ENCODE assay signal across 19 cellular contexts in the genomic region with DNA sequence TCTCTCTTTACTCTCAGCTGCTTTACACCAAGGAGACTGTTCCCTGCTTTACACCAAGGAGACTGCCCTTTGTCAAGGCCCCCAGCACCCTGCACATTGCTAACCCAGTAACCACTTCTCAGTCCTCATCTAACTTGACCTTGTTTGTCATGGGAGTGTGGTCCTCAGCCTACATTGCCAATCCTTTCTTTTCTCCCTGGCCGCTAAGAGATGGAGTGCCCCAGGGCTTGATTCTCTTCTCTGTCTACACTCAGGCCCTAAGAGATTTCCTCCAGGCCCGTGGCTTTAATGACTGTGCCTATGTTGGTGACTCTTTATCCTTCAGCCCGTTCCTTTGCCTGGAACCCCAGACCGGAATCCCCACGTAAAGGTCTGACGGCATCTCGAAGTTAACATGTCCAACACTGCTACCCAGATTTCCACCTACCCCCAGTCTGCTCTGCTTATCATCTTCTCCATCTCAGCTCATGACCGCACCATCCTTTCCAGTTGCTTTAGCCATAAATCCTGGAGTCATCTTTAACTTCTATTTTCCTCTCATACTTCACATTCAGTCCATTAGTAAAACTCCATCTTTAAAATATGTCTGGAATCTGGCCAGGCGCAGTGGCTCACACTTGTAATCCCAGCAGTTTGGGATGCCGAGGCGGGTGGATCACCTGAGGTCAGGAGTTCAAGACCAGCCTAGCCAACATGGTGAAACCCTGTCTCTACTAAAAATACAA. TPM values are rescaled to one million over a fixed set of nuclear protein-coding genes. Genes with fewer than 3 reads are reported as not detected.
DNase-seq lines count a peak whose midpoint lies in the region; ATAC-seq, FAIRE-seq and TF ChIP-seq lines count a peak whose summit lies in the region.
"Had no signal": no experiment of that assay in that cellular context is flagged by ENCODE, and none has a peak within 500 bp of the region (broad histone marks: within the 10 kb centered on the region; RNA-seq: fewer than 3 reads in every experiment).

No MANE protein-coding gene starts in this region.

- TF ChIP-seq EP300 in A549 (IDR thresholded peaks at IDR 0.05) (no peak), K562 (IDR thresholded peaks at IDR 0.05; ENCODE audit: low read length) (no peak)

- H4K8ac ChIP-seq in H9 (replicated peaks; ENCODE audit: insufficient read length, low read depth, low read length), result no peak overlapping the region

- H3K27ac ChIP-seq in A549 (no peak overlapping the region), H9 (ENCODE audit: insufficient read length, low read depth, low read length) (no peak overlapping the region), K562 (ENCODE audit: extremely low read depth, low read depth, low read length) (no peak overlapping the region), mesodermal cell (ENCODE audit: low read depth, low read length, severe bottlenecking) (peak overlapping the region; percentile 41), upper lobe of right lung (no peak overlapping the region)
- H3K27ac ChIP-seq: epithelial cell of prostate, parathyroid adenoma had no signal

- H3K9ac ChIP-seq in H9 (ENCODE audit: extremely low read depth, insufficient read length, low read length) (no peak overlapping the region), K562 (ENCODE audit: insufficient read depth in 1 of 2, low read depth in 2 of 2, low read length in 2 of 2) (no peak overlapping the region; a peak in 1 of 4 replicates)
- H3K9ac ChIP-seq: parathyroid adenoma had no signal

- H2BK20ac ChIP-seq in H9 (ENCODE audit: low read depth, low read length, poor library complexity, severe bottlenecking), result no peak overlapping the region

- intact Hi-C loops in K562 (cut with micrococcal nuclease), result no loop called here
- intact Hi-C loops in posterior vena cava (cut with DNase I), result loop anchor here in 1 of 2 donors (5.0 kb wide), 1 partner anchor 52 kb away; no protein-coding TSS in a partner anchor
- intact Hi-C loops in upper lobe of right lung (cut with DNase I), result loop anchor here (10.0 kb wide), 1 partner anchor 81 kb away; no protein-coding TSS in a partner anchor

- no peaks in the 10 kb centered on the region for H3K9me1 ChIP-seq in K562 (ENCODE audit: control insufficient read depth, insufficient read depth, low read length)

- in situ Hi-C loops in K562 (cut with MboI), result no loop called here

- no peak overlapping the region for H2BK12ac ChIP-seq in H9 (ENCODE audit: insufficient read length, low read depth, low read length)

- H2BK5ac ChIP-seq in H9 (ENCODE audit: insufficient read length, low read length), result no peak overlapping the region

- H3K36me3 ChIP-seq in K562 (ENCODE audit: control insufficient read depth, insufficient read depth, low read length), result peaks cover 6% of the 10 kb centered on the region; the same call in 1 of the 3 replicates
- H3K36me3 ChIP-seq in mesodermal cell (ENCODE audit: control insufficient read depth, insufficient read depth, low read length), result peaks cover 20% of the 10 kb centered on the region
- peaks cover 17% of the 10 kb centered on the region for H3K36me3 ChIP-seq in upper lobe of right lung

- no peak overlapping the region; the same call in 1 of the 2 replicates for H3K14ac ChIP-seq in H9 (ENCODE audit: insufficient read depth, low read length)

- H3K9me3 ChIP-seq in A549 (no peaks in the 10 kb centered on the region), H9 (ENCODE audit: control insufficient read depth, low read depth, low read length) (no peaks in the 10 kb centered on the region), K562 (replicated peaks; ENCODE audit: control insufficient read depth, insufficient read depth, low read depth, low read length) (no peaks in the 10 kb centered on the region), mesodermal cell (ENCODE audit: control insufficient read depth, low read length) (no peaks in the 10 kb centered on the region), upper lobe of right lung (no peaks in the 10 kb centered on the region)
- H3K9me3 ChIP-seq: mucosa of descending colon had no signal

- no peak for FAIRE-seq in A549 (lab: Jason Lieb, UNC)
- peak; percentile 19 for FAIRE-seq in K562 (lab: Jason Lieb, UNC)

- H3K4ac ChIP-seq in H9 (ENCODE audit: low read depth, low read length), result no peak overlapping the region

- H3K4me2 ChIP-seq in A549 (no peak overlapping the region), H9 (ENCODE audit: insufficient read depth, insufficient read length, low read length) (no peak overlapping the region), K562 (ENCODE audit: insufficient read depth, low read length) (no peak overlapping the region)

- H3K23ac ChIP-seq in H9 (ENCODE audit: insufficient read length, low read depth, low read length), result no peak overlapping the region

- no peak overlapping the region for H3K18ac ChIP-seq in H9 (ENCODE audit: insufficient read length, low read depth, low read length)

- H3K4me3 Mint-ChIP-seq in H9, result no peak overlapping the region
- H3K4me3 Mint-ChIP-seq: activated CD4-positive, alpha-beta T cell treated with anti-CD3 and anti-CD28 coated beads, Interleukin-2, amount 10 ng/mL, durations not matched to agents 7 days and 5 days; activated T-cell treated with anti-CD3 and anti-CD28 coated beads, Interleukin-2, amount 50 U/mL, for 4 hours had no signal

- POLR2A ChIA-PET in A549 (lab: Yijun Ruan, JAX), result interaction anchor here (0.7 kb wide), 1 partner anchor 210 kb away, joined by 3 read pairs; the partner anchor contains the start of gene KHDC4
- POLR2A ChIA-PET in K562 (lab: Yijun Ruan, JAX), result interaction anchor here (0.6 to 1.4 kb wide), 6 partner anchors 11 to 191 kb away, joined by 3 to 4 read pairs (median 3); partner anchors contain the start of gene PMF1

- H3K27me3 Mint-ChIP-seq in H9 (ENCODE audit: low read depth), result no peaks in the 10 kb centered on the region; the same call in 1 of the 2 replicates
- H3K27me3 Mint-ChIP-seq: activated CD4-positive, alpha-beta T cell treated with anti-CD3 and anti-CD28 coated beads, Interleukin-2, amount 10 ng/mL, durations not matched to agents 7 days and 5 days had no signal

- WGBS in A549 (ENCODE audit: missing lambda C conversion rate), result 77% methylated on average over 11 of the region's 11 CpGs
- WGBS in H9 (ENCODE audit: extremely low coverage, insufficient read length, low lambda C conversion rate), result no CpG with 5 or more reads among the region's 11 CpGs
- WGBS in K562 (ENCODE audit: insufficient coverage, low coverage, missing lambda C conversion rate), result 28% methylated on average over 11 of the region's 11 CpGs
- 88 to 96% methylated on average over 10 to 11 of the region's 11 CpGs for WGBS in mesodermal cell (ENCODE audit: insufficient coverage in 2 of 2), 2 experiments

- DNase-seq in A549 (ENCODE audit: low read depth in 1 of 2, low spot score in 1 of 2) (no peak), H9 (no peak), K562 (ENCODE audit: extremely low read depth in 1 of 4, low spot score in 3 of 4) (no peak), epidermal melanocyte (ENCODE audit: insufficient read length, low spot score) (no peak), posterior vena cava (ENCODE audit: low spot score) (no peak), upper lobe of right lung (no peak)
- DNase-seq in activated CD8-positive, alpha-beta memory T cell treated with anti-CD3 and anti-CD28 coated beads, Interleukin-2, amount 50 U/mL, for 4 hours, result no peak
- DNase-seq: activated CD4-positive, alpha-beta T cell treated with anti-CD3 and anti-CD28 coated beads, Interleukin-2, amount 10 ng/mL, durations not matched to agents 7 days and 5 days; activated T-cell treated with anti-CD3 and anti-CD28 coated beads, Interleukin-2, amount 50 U/mL, for 4 hours; amniotic stem cell; Kasumi-1; NCI-H1694; NCI-H345; SIG-M5; stimulated activated naive CD4-positive, alpha-beta T cell had no signal

- H2BK120ac ChIP-seq in H9 (ENCODE audit: low read depth, low read length, poor library complexity, severe bottlenecking), result no peak overlapping the region

- H3T11ph ChIP-seq in H9 (ENCODE audit: low read length), result no peak overlapping the region

- no peaks in the 10 kb centered on the region; a peak in 1 of 5 replicates for H3K9me3 Mint-ChIP-seq in H9
- H3K9me3 Mint-ChIP-seq: activated CD4-positive, alpha-beta T cell treated with anti-CD3 and anti-CD28 coated beads, Interleukin-2, amount 10 ng/mL, durations not matched to agents 7 days and 5 days; activated T-cell treated with anti-CD3 and anti-CD28 coated beads, Interleukin-2, amount 50 U/mL, for 4 hours had no signal

- H3K79me2 ChIP-seq in H9 (ENCODE audit: insufficient read depth, low read length), result no peaks in the 10 kb centered on the region
- H3K79me2 ChIP-seq in K562 (ENCODE audit: control insufficient read depth, insufficient read depth, low read length), result no peaks in the 10 kb centered on the region
- H3K79me2 ChIP-seq: parathyroid adenoma had no signal

- peak overlapping the region in 2 of 3 experiments; percentile 2 to 71; a peak in 3 of 7 replicates for H3K27ac Mint-ChIP-seq in H9
- H3K27ac Mint-ChIP-seq: activated CD4-positive, alpha-beta T cell treated with anti-CD3 and anti-CD28 coated beads, Interleukin-2, amount 10 ng/mL, durations not matched to agents 7 days and 5 days had no signal

- TF ChIP-seq CTCF in A549 (IDR thresholded peaks at IDR 0.05) (no peak), H9 (conservative IDR thresholded peaks at IDR 0.05) (no peak), K562 (IDR thresholded peaks at IDR 0.05 in 2 of 3, conservative IDR thresholded peaks at IDR 0.05 in 1 of 3; ENCODE audit: insufficient read depth in 2 of 3, low read depth in 1 of 3, low read length in 3 of 3) (no peak), upper lobe of right lung (IDR thresholded peaks at IDR 0.05) (no peak)

- H3K27me3 ChIP-seq in H9 (ENCODE audit: insufficient read depth, low read length), result no peaks in the 10 kb centered on the region
- no peaks in the 10 kb centered on the region for H3K27me3 ChIP-seq in K562 (ENCODE audit: control insufficient read depth in 2 of 2, insufficient read depth in 2 of 2, low read length in 2 of 2)
- no peaks in the 10 kb centered on the region for H3K27me3 ChIP-seq in upper lobe of right lung

- H4K91ac ChIP-seq in H9 (ENCODE audit: insufficient read length, low read depth, low read length), result no peak overlapping the region

- no peaks in the 10 kb centered on the region for H3K79me1 ChIP-seq in H9 (ENCODE audit: insufficient read depth, low read depth, low read length, poor library complexity, severe bottlenecking)

- TF ChIP-seq RAD21 in A549 (conservative IDR thresholded peaks at IDR 0.05 in 1 of 2, IDR thresholded peaks at IDR 0.05 in 1 of 2), result no peak
- TF ChIP-seq RAD21 in K562 (CRISPR knock-in tag; conservative IDR thresholded peaks at IDR 0.05 in 1 of 2, IDR thresholded peaks at IDR 0.05 in 1 of 2), result no peak

- CTCF ChIA-PET in A549 (lab: Yijun Ruan, JAX) (interaction anchor here (0.9 to 54.8 kb wide), 6 partner anchors 10 to 86 kb away, joined by 3 to 2239 read pairs (median 26); partner anchors contain the start of genes BGLAP and MEX3A), K562 (lab: Yijun Ruan, JAX; ENCODE audit: low intra/inter-chr PET ratio) (no interaction called here)

- H3K4me1 Mint-ChIP-seq in H9, result peaks cover 41 to 46% of the 10 kb centered on the region in 2 experiments

- BruUV-seq in K562 (replicated peaks; lab: Mats Ljungman, UMichigan), result no TSS peak

- H3K4me3 ChIP-seq in A549, result no peak overlapping the region
- no peak overlapping the region for H3K4me3 ChIP-seq in K562
- no peak overlapping the region for H3K4me3 ChIP-seq in mesodermal cell (ENCODE audit: extremely low read depth, insufficient read depth, low read length, poor library complexity, severe bottlenecking)
- no peak overlapping the region for H3K4me3 ChIP-seq in upper lobe of right lung
- H3K4me3 ChIP-seq: mucosa of descending colon had no signal

- ATAC-seq in A549, result no peak
- no peak for ATAC-seq in K562
- no peak for ATAC-seq in upper lobe of right lung
- ATAC-seq: activated T-cell treated with anti-CD3 and anti-CD28 coated beads, Interleukin-2, amount 50 U/mL, for 4 hours; mucosa of descending colon had no signal

- H3K36me3 Mint-ChIP-seq in H9 (ENCODE audit: insufficient read depth in 1 of 3, low read depth in 3 of 3), result peaks cover 0 to 3% (median 2%) of the 10 kb centered on the region in 3 experiments; a peak in 3 of 7 replicates

- TF ChIP-seq POLR2A in A549 (IDR thresholded peaks at IDR 0.05; ENCODE audit: low read length), result no peak
- TF ChIP-seq POLR2A in K562 (conservative IDR thresholded peaks at IDR 0.05), result no peak

- H3K56ac ChIP-seq in H9 (ENCODE audit: insufficient read length, low read depth, low read length), result no peak overlapping the region

- peaks cover 21% of the 10 kb centered on the region for H3K4me1 ChIP-seq in A549
- peaks cover 11% of the 10 kb centered on the region; the same call in 1 of the 2 replicates for H3K4me1 ChIP-seq in H9 (ENCODE audit: insufficient read depth, low read length)
- peaks cover 5 to 16% of the 10 kb centered on the region in 2 experiments; a peak in 3 of 5 replicates for H3K4me1 ChIP-seq in K562 (replicated peaks in 1 of 2; ENCODE audit: control insufficient read depth in 2 of 2, insufficient read depth in 2 of 2, low read length in 2 of 2)
- H3K4me1 ChIP-seq in mesodermal cell (ENCODE audit: control insufficient read depth, insufficient read depth, low read length, poor library complexity, severe bottlenecking), result peaks cover 19% of the 10 kb centered on the region
- H3K4me1 ChIP-seq in upper lobe of right lung, result peaks cover 33% of the 10 kb centered on the region

- H2AFZ ChIP-seq in H9 (ENCODE audit: low read length), result no peak overlapping the region
- no peak overlapping the region for H2AFZ ChIP-seq in K562 (ENCODE audit: low read depth, low read length)
- H2AFZ ChIP-seq: parathyroid adenoma had no signal

- no peaks in the 10 kb centered on the region for H3K23me2 ChIP-seq in H9 (ENCODE audit: insufficient read length, low read depth, low read length, poor library complexity, severe bottlenecking)

- H2BK15ac ChIP-seq in H9 (ENCODE audit: low read depth, low read length), result no peak overlapping the region

- no peak overlapping the region for H4K5ac ChIP-seq in H9 (ENCODE audit: insufficient read length, low read depth, low read length)

- no peaks in the 10 kb centered on the region for H4K20me1 ChIP-seq in H9 (ENCODE audit: control insufficient read depth, insufficient read depth, insufficient read length)
- H4K20me1 ChIP-seq in K562 (replicated peaks; ENCODE audit: control insufficient read depth, insufficient read depth, low read length), result 0 out of 2 replicates have a peak, but pooled peaks cover 5% of the 10 kb centered on the region

- H2AK5ac ChIP-seq in H9 (ENCODE audit: insufficient read length, low read length), result no peak overlapping the region

RNA-seq across cellular contexts. Expression of gene SEMA4A, which starts 9.5 kb away (rescaled TPM):
- 0.27 and 0.37 TPM in 2 replicates for polyA plus RNA-seq in A549 (2011; rRNA removed)
- polyA plus RNA-seq in A549 (2012; cell fraction: cytosol; rRNA removed), result 0.06 and 0.07 TPM in 2 replicates
- polyA plus RNA-seq in A549 (2012; cell fraction: nucleus; rRNA removed), result 0.49 and 0.66 TPM in 2 replicates
- polyA plus RNA-seq in A549 (2017; fragmentation: RNase III; extraction: RNeasy Plus Mini Kit Qiagen cat#74134 plus additional on column Dnase treatment), result 0.04 to 0.09 TPM (median 0.07 TPM) in 3 replicates
- 0.58 and 0.78 TPM in 2 replicates for polyA minus RNA-seq in A549 (2011; rRNA and poly(A)+ RNA removed)
- total RNA-seq in H9 (2021), result 11.1 and 11.8 TPM in 2 replicates
- 2.6 and 4.3 TPM in 2 replicates for total RNA-seq in K562 (2011; cell fraction: chromatin; rRNA removed; ENCODE audit: low replicate concordance)
- total RNA-seq in K562 (2011; cell fraction: nucleolus; rRNA removed), result 3.5 and 4.1 TPM in 2 replicates
- 3.1 and 4.4 TPM in 2 replicates for total RNA-seq in K562 (2011; cell fraction: nucleoplasm; rRNA removed)
- total RNA-seq in K562 (2014; rRNA removed), result 0.45 and 0.49 TPM in 2 replicates
- total RNA-seq in K562 (2014; rRNA removed; fragmentation: Illumina TruSeq; extraction: Trizol), result 0.38 and 0.40 TPM in 2 replicates
- total RNA-seq in K562 (2015; rRNA removed; fragmentation: Illumina TruSeq; extraction: Trizol), result 0.40 and 0.72 TPM in 2 replicates
- 1.4 and 1.9 TPM in 2 replicates for total RNA-seq in K562 (2021)
- polyA plus RNA-seq in K562 (2011; rRNA removed), result 1.7 and 3.2 TPM in 2 replicates
- 2.0 and 2.8 TPM in 2 replicates for polyA plus RNA-seq in K562 (2011; cell fraction: cytosol; rRNA removed)
- 15.5 and 18.8 TPM in 2 replicates for polyA plus RNA-seq in K562 (2011; cell fraction: nucleus; rRNA removed)
- 0.77 and 2.6 TPM in 2 replicates for polyA plus RNA-seq in K562 (2012)
- 0.79 and 1.1 TPM in 2 replicates for polyA plus RNA-seq in K562 (2014; fragmentation: Illumina TruSeq; extraction: Trizol)
- under 1 TPM; 0.04 to 0.06 TPM for polyA plus RNA-seq in K562 (2014; fragmentation: Nextera tagmentation; extraction: Ambion mirVana)
- 1.0 and 1.5 TPM in 2 replicates for polyA plus RNA-seq in K562 (2014; rRNA removed)
- polyA minus RNA-seq in K562 (2011; rRNA and poly(A)+ RNA removed), result 0.53 and 0.96 TPM in 2 replicates
- 1.7 and 2.1 TPM in 2 replicates for polyA minus RNA-seq in K562 (2011; cell fraction: cytosol; rRNA and poly(A)+ RNA removed)
- polyA minus RNA-seq in K562 (2011; cell fraction: nucleus; rRNA and poly(A)+ RNA removed), result 1.3 and 2.0 TPM in 2 replicates
- 1.6 TPM for polyA plus RNA-seq in mesodermal cell (2013, experiment 1 of 2)
- polyA plus RNA-seq in mesodermal cell (2013, experiment 2 of 2), result 1.4 TPM
- 1 to 10 TPM; 5.8 to 8.0 TPM for total RNA-seq in posterior vena cava
- total RNA-seq in upper lobe of right lung, result 30.7 TPM

RNA-seq across cellular contexts. Expression of gene LMNA, which starts 29.4 kb away (rescaled TPM):
- polyA plus RNA-seq in A549 (2011; rRNA removed), result 155 and 214 TPM in 2 replicates
- polyA plus RNA-seq in A549 (2012; cell fraction: cytosol; rRNA removed), result 353 and 498 TPM in 2 replicates
- 1,197 and 1,289 TPM in 2 replicates for polyA plus RNA-seq in A549 (2012; cell fraction: nucleus; rRNA removed)
- 286 to 310 TPM (median 288 TPM) in 3 replicates for polyA plus RNA-seq in A549 (2017; fragmentation: RNase III; extraction: RNeasy Plus Mini Kit Qiagen cat#74134 plus additional on column Dnase treatment)
- 151 and 242 TPM in 2 replicates for polyA minus RNA-seq in A549 (2011; rRNA and poly(A)+ RNA removed)
- total RNA-seq in H9 (2021), result 51.0 and 52.7 TPM in 2 replicates
- 84.8 and 209 TPM in 2 replicates for total RNA-seq in K562 (2011; cell fraction: chromatin; rRNA removed; ENCODE audit: low replicate concordance)
- total RNA-seq in K562 (2011; cell fraction: nucleolus; rRNA removed), result 154 and 172 TPM in 2 replicates
- total RNA-seq in K562 (2011; cell fraction: nucleoplasm; rRNA removed), result 95.4 and 117 TPM in 2 replicates
- total RNA-seq in K562 (2014; rRNA removed), result 250 and 267 TPM in 2 replicates
- total RNA-seq in K562 (2014; rRNA removed; fragmentation: Illumina TruSeq; extraction: Trizol), result 41.3 and 44.0 TPM in 2 replicates
- total RNA-seq in K562 (2015; rRNA removed; fragmentation: Illumina TruSeq; extraction: Trizol), result 89.1 and 97.7 TPM in 2 replicates
- 347 and 354 TPM in 2 replicates for total RNA-seq in K562 (2021)
- polyA plus RNA-seq in K562 (2011; rRNA removed), result 88.2 and 129 TPM in 2 replicates
- polyA plus RNA-seq in K562 (2011; cell fraction: cytosol; rRNA removed), result 116 and 274 TPM in 2 replicates
- polyA plus RNA-seq in K562 (2011; cell fraction: nucleus; rRNA removed), result 154 and 164 TPM in 2 replicates
- 193 TPM in 2 replicates for polyA plus RNA-seq in K562 (2012)
- 77.1 and 104 TPM in 2 replicates for polyA plus RNA-seq in K562 (2014; fragmentation: Illumina TruSeq; extraction: Trizol)
- polyA plus RNA-seq in K562 (2014; fragmentation: Nextera tagmentation; extraction: Ambion mirVana), result 1 to 10 TPM in 1 of 2 experiments, under 1 TPM in 1; 1.00 to 4.5 TPM
- 123 and 166 TPM in 2 replicates for polyA plus RNA-seq in K562 (2014; rRNA removed)
- 104 and 109 TPM in 2 replicates for polyA minus RNA-seq in K562 (2011; rRNA and poly(A)+ RNA removed)
- 151 and 176 TPM in 2 replicates for polyA minus RNA-seq in K562 (2011; cell fraction: cytosol; rRNA and poly(A)+ RNA removed)
- polyA minus RNA-seq in K562 (2011; cell fraction: nucleus; rRNA and poly(A)+ RNA removed), result 47.4 and 69.6 TPM in 2 replicates
- 193 TPM for polyA plus RNA-seq in mesodermal cell (2013, experiment 1 of 2)
- 171 TPM for polyA plus RNA-seq in mesodermal cell (2013, experiment 2 of 2)
- 100 to 1,000 TPM; 500 to 599 TPM for total RNA-seq in posterior vena cava
- 235 TPM for total RNA-seq in upper lobe of right lung

RNA-seq across cellular contexts. Expression of gene SLC25A44, which starts 50.0 kb away (rescaled TPM):
- 30.7 and 38.8 TPM in 2 replicates for polyA plus RNA-seq in A549 (2011; rRNA removed)
- polyA plus RNA-seq in A549 (2012; cell fraction: cytosol; rRNA removed), result 19.9 and 24.4 TPM in 2 replicates
- polyA plus RNA-seq in A549 (2012; cell fraction: nucleus; rRNA removed), result 11.8 and 17.0 TPM in 2 replicates
- polyA plus RNA-seq in A549 (2017; fragmentation: RNase III; extraction: RNeasy Plus Mini Kit Qiagen cat#74134 plus additional on column Dnase treatment), result 22.7 to 25.1 TPM (median 23.1 TPM) in 3 replicates
- 34.0 and 47.4 TPM in 2 replicates for polyA minus RNA-seq in A549 (2011; rRNA and poly(A)+ RNA removed)
- total RNA-seq in H9 (2021), result 40.2 and 47.4 TPM in 2 replicates
- 27.5 and 49.0 TPM in 2 replicates for total RNA-seq in K562 (2011; cell fraction: chromatin; rRNA removed; ENCODE audit: low replicate concordance)
- total RNA-seq in K562 (2011; cell fraction: nucleolus; rRNA removed), result 26.7 and 31.0 TPM in 2 replicates
- 35.9 and 47.6 TPM in 2 replicates for total RNA-seq in K562 (2011; cell fraction: nucleoplasm; rRNA removed)
- 9.0 and 13.9 TPM in 2 replicates for total RNA-seq in K562 (2014; rRNA removed)
- total RNA-seq in K562 (2014; rRNA removed; fragmentation: Illumina TruSeq; extraction: Trizol), result 11.9 and 12.2 TPM in 2 replicates
- total RNA-seq in K562 (2015; rRNA removed; fragmentation: Illumina TruSeq; extraction: Trizol), result 12.2 and 12.5 TPM in 2 replicates
- 12.7 and 16.2 TPM in 2 replicates for total RNA-seq in K562 (2021)
- 21.8 and 27.7 TPM in 2 replicates for polyA plus RNA-seq in K562 (2011; rRNA removed)
- 18.8 and 22.8 TPM in 2 replicates for polyA plus RNA-seq in K562 (2011; cell fraction: cytosol; rRNA removed)
- polyA plus RNA-seq in K562 (2011; cell fraction: nucleus; rRNA removed), result 22.5 and 23.8 TPM in 2 replicates
- polyA plus RNA-seq in K562 (2012), result 8.6 and 12.8 TPM in 2 replicates
- polyA plus RNA-seq in K562 (2014; fragmentation: Illumina TruSeq; extraction: Trizol), result 22.8 and 25.2 TPM in 2 replicates
- 1 to 10 TPM; 4.4 to 7.5 TPM for polyA plus RNA-seq in K562 (2014; fragmentation: Nextera tagmentation; extraction: Ambion mirVana)
- polyA plus RNA-seq in K562 (2014; rRNA removed), result 11.2 and 12.8 TPM in 2 replicates
- polyA minus RNA-seq in K562 (2011; rRNA and poly(A)+ RNA removed), result 22.9 and 29.2 TPM in 2 replicates
- 9.1 and 11.3 TPM in 2 replicates for polyA minus RNA-seq in K562 (2011; cell fraction: cytosol; rRNA and poly(A)+ RNA removed)
- polyA minus RNA-seq in K562 (2011; cell fraction: nucleus; rRNA and poly(A)+ RNA removed), result 7.4 and 9.0 TPM in 2 replicates
- polyA plus RNA-seq in mesodermal cell (2013, experiment 1 of 2), result 17.8 TPM
- polyA plus RNA-seq in mesodermal cell (2013, experiment 2 of 2), result 14.6 TPM
- 10 to 100 TPM; 16.1 to 21.2 TPM for total RNA-seq in posterior vena cava
- total RNA-seq in upper lobe of right lung, result 24.9 TPM

Comparison
In these comparisons a context has a peak if more than half of its experiments do, and no peak if none do; other contexts are left out.
1. Of the 35 proteins assayed by ChIP-seq in both K562 and A549: peak only in K562: none; only in A549: POLR2AphosphoS2; in both: none; in neither: 33; mixed calls (peak in some experiments, not most) for 1.